23 cellular contexts compared by ENCODE assay signal in genomic region chr1:223195281-223195680, GRCh38. TPM values are rescaled to one million over a fixed set of nuclear protein-coding genes. Genes with fewer than 3 reads are reported as not detected.
"Had no signal": no experiment of that assay in that cellular context is flagged by ENCODE, and none has a peak within 500 bp of the region (broad histone marks: within the 10 kb centered on the region; RNA-seq: fewer than 3 reads in every experiment).

No MANE protein-coding gene starts in this region.

- H3K4me3 Mint-ChIP-seq: endodermal cell; natural killer cell; neural progenitor cell; stimulated activated naive B cell treated with anti-CD40 and anti-IgM and Interleukin-4, amounts not matched to agents 10 μg/mL and 1 μg/mL and 100 μg/mL, for 72 hours had no signal

- H3K79me2 ChIP-seq: hepatocyte had no signal

- H3K27me3 ChIP-seq: hepatocyte, neural progenitor cell, pancreas, stomach, transverse colon had no signal

- H3K27ac ChIP-seq: coronary artery, foreskin keratinocyte, hepatocyte, neural progenitor cell, pancreas, psoas muscle, spleen, thoracic aorta, transverse colon had no signal

- H3K9me3 Mint-ChIP-seq: natural killer cell; neural progenitor cell; stimulated activated naive B cell treated with anti-CD40 and anti-IgM and Interleukin-4, amounts not matched to agents 10 μg/mL and 1 μg/mL and 100 μg/mL, for 72 hours had no signal

- H3K4me2 ChIP-seq: hepatocyte, neural progenitor cell had no signal

- H3K4me1 ChIP-seq: psoas muscle, transverse colon had no signal

- ATAC-seq: foreskin keratinocyte; left colon; natural killer cell; pancreas; psoas muscle; sciatic nerve; stimulated activated naive B cell treated with anti-CD40 and anti-IgM and Interleukin-4, amounts not matched to agents 10 μg/mL and 1 μg/mL and 100 μg/mL, for 72 hours had no signal

- H3K9ac ChIP-seq: neural progenitor cell had no signal

- H3K36me3 Mint-ChIP-seq: natural killer cell; neural progenitor cell; stimulated activated naive B cell treated with anti-CD40 and anti-IgM and Interleukin-4, amounts not matched to agents 10 μg/mL and 1 μg/mL and 100 μg/mL, for 72 hours had no signal

- H3K4me3 ChIP-seq: coronary artery, hepatocyte, neural progenitor cell, pancreas, psoas muscle, spleen, stomach, thoracic aorta, transverse colon had no signal

- DNase-seq: effector CD4-positive, alpha-beta T cell; endodermal cell; erythroblast; foreskin keratinocyte; head of caudate nucleus; left colon; natural killer cell; occipital lobe; pancreas; psoas muscle; spleen; stimulated activated CD4-positive, alpha-beta T cell treated with anti-CD3 and anti-CD28 coated beads, Interleukin-15, amount 100 ng/mL, for 24 hours; stimulated activated CD4-positive, alpha-beta T cell treated with anti-CD3 and anti-CD28 coated beads, Interleukin-1b, Interleukin-23, amount 100 ng/mL, for 48 hours; stimulated activated CD4-positive, alpha-beta T cell treated with anti-CD3 and anti-CD28 coated beads, Interleukin-4, amount 100 ng/mL, for 24 hours; stimulated activated naive B cell treated with anti-CD40 and anti-IgM and Interleukin-4, amounts not matched to agents 10 μg/mL and 1 μg/mL and 100 μg/mL, for 72 hours; stomach; substantia nigra; transverse colon had no signal

- H3K4me1 Mint-ChIP-seq: neural progenitor cell had no signal

- H3K27ac Mint-ChIP-seq: endodermal cell; natural killer cell; neural progenitor cell; stimulated activated naive B cell treated with anti-CD40 and anti-IgM and Interleukin-4, amounts not matched to agents 10 μg/mL and 1 μg/mL and 100 μg/mL, for 72 hours had no signal

- H2AFZ ChIP-seq: hepatocyte, neural progenitor cell had no signal

- H3K36me3 ChIP-seq: neural progenitor cell, pancreas, spleen, stomach, thoracic aorta, transverse colon had no signal

- H3K9me3 ChIP-seq: pancreas, psoas muscle, spleen, stomach, thoracic aorta, transverse colon had no signal

RNA-seq across cellular contexts. Expression of gene TLR5, which starts 52.2 kb away (rescaled TPM):
- total RNA-seq: endodermal cell had no signal
